8 cellular contexts compared by ENCODE assay signal in the genomic region with DNA sequence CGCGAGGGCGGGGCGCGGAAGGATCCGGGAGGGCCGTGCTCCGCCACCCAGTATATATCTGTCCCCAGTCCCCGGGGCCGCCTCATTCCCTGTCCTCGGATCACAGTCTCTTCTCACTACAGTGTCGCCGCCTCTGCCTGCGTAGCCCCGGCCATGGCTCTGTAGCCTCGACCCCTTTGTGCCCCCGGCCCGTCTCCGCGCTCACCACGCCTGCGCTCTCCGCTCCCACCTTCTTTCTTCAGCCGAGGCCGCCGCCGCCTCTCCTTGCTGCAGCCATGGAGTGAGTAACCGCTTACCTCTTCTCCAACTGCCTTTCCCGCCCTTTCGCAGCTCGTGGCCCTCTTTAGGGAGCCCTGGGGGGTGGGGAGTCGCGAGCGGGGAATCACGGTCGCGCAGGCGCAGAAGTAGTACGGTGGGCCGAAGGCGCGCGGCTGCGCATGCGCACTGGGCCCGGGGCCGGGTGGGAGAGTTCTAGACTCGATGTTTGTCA. TPM values are rescaled to one million over a fixed set of nuclear protein-coding genes. Genes with fewer than 3 reads are reported as not detected.
DNase-seq lines count a peak whose midpoint lies in the region; ATAC-seq and TF ChIP-seq lines count a peak whose summit lies in the region.

A gene with protein sequence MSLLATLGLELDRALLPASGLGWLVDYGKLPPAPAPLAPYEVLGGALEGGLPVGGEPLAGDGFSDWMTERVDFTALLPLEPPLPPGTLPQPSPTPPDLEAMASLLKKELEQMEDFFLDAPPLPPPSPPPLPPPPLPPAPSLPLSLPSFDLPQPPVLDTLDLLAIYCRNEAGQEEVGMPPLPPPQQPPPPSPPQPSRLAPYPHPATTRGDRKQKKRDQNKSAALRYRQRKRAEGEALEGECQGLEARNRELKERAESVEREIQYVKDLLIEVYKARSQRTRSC (plus strand): TSS at position 85 of the 490 bp plus-strand sequence. CDS start 1,646 bp downstream, outside the sequence.
A gene with protein sequence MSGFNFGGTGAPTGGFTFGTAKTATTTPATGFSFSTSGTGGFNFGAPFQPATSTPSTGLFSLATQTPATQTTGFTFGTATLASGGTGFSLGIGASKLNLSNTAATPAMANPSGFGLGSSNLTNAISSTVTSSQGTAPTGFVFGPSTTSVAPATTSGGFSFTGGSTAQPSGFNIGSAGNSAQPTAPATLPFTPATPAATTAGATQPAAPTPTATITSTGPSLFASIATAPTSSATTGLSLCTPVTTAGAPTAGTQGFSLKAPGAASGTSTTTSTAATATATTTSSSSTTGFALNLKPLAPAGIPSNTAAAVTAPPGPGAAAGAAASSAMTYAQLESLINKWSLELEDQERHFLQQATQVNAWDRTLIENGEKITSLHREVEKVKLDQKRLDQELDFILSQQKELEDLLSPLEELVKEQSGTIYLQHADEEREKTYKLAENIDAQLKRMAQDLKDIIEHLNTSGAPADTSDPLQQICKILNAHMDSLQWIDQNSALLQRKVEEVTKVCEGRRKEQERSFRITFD (minus strand): TSS at position 384 of the 490 bp plus-strand sequence. CDS start 19,697 bp downstream, outside the sequence.

- peak; percentile 52 for ATAC-seq in RWPE2 (ENCODE audit: low read depth)

- H3K27me3 Mint-ChIP-seq in neural crest cell (ENCODE audit: low read depth): peaks cover 16% of the 10 kb centered on the region

- H3K36me3 ChIP-seq in RWPE2 (ENCODE audit: low read depth): peaks cover 48% of the 10 kb centered on the region
- peaks cover 7 to 8% of the 10 kb centered on the region in 2 donors for H3K36me3 ChIP-seq in stomach smooth muscle (ENCODE audit: control insufficient read depth in 2 of 2, insufficient read depth in 2 of 2, low read length in 2 of 2)

- H3K36me3 Mint-ChIP-seq in neural crest cell (ENCODE audit: low read depth): peaks cover 31% of the 10 kb centered on the region

- H3K9me3 ChIP-seq in RWPE2 (ENCODE audit: severe bottlenecking): no peaks in the 10 kb centered on the region
- H3K9me3 ChIP-seq in stomach smooth muscle (ENCODE audit: control insufficient read depth in 2 of 2, low read length in 2 of 2): no peaks in the 10 kb centered on the region

- H3K4me1 Mint-ChIP-seq in neural crest cell: peaks cover 39% of the 10 kb centered on the region

- H3K27ac Mint-ChIP-seq in neural crest cell (ENCODE audit: unreplicated experiment): peak within 1 kb of the TSS; percentile 100

- TF ChIP-seq CTCF in RWPE2 (IDR thresholded peaks at IDR 0.05; ENCODE audit: poor library complexity, severe bottlenecking): no peak
- no peak for TF ChIP-seq CTCF in neural crest cell (conservative IDR thresholded peaks at IDR 0.05)

- H3K9ac ChIP-seq in stomach smooth muscle (ENCODE audit: low read length in 2 of 2): peak within 1 kb of the TSS; percentile 83 to 86

- peak within 1 kb of the TSS; percentile 96 for H3K4me3 Mint-ChIP-seq in neural crest cell

- H3K4me3 ChIP-seq in RWPE2 (ENCODE audit: severe bottlenecking) (peak within 1 kb of the TSS; percentile 70), stomach smooth muscle (ENCODE audit: low read length in 2 of 2) (peak within 1 kb of the TSS; percentile 93 to 94)

- H3K27me3 ChIP-seq in RWPE2 (ENCODE audit: insufficient read depth, poor library complexity, severe bottlenecking): no peaks in the 10 kb centered on the region
- H3K27me3 ChIP-seq in stomach smooth muscle (ENCODE audit: control insufficient read depth in 1 of 2, insufficient read depth in 2 of 2, low read length in 2 of 2): no peaks in the 10 kb centered on the region

- H3K4me1 ChIP-seq in RWPE2 (ENCODE audit: insufficient read depth, poor library complexity, severe bottlenecking) (peaks cover 11% of the 10 kb centered on the region), stomach smooth muscle (ENCODE audit: control insufficient read depth, insufficient read depth, low read length) (peaks cover 22% of the 10 kb centered on the region)

- DNase-seq in ELF-1 (ENCODE audit: low read depth, low spot score) (peak; percentile 91), H4 (ENCODE audit: low spot score) (peak; percentile 87), LoVo (ENCODE audit: low spot score) (peak; percentile 89), RWPE2 (ENCODE audit: low spot score) (peak; percentile 87), fibroblast of the conjunctiva (ENCODE audit: low read depth) (peak; percentile 62), neural crest cell (ENCODE audit: low read depth, low spot score) (peak; percentile 95)
- peak; percentile 97 for DNase-seq in activated effector memory CD4-positive, alpha-beta T cell treated with anti-CD3 and anti-CD28 coated beads, Interleukin-2, amount 50 U/mL, for 16 hours

- H3K9me3 Mint-ChIP-seq in neural crest cell: peaks cover 5% of the 10 kb centered on the region

- peak within 1 kb of the TSS; percentile 78 for H3K27ac ChIP-seq in RWPE2 (ENCODE audit: poor library complexity, severe bottlenecking)
- peak within 1 kb of the TSS; percentile 88 for H3K27ac ChIP-seq in stomach smooth muscle (ENCODE audit: low read length)

RNA-seq across cellular contexts. Expression of the first gene that starts in this region (rescaled TPM):
- 16.0 and 19.0 TPM in 2 replicates for total RNA-seq in H4 (2014; rRNA removed; shearing (Covaris generic))
- total RNA-seq in neural crest cell: 23.4 and 24.2 TPM in 2 replicates

RNA-seq across cellular contexts. Expression of the second gene that starts in this region (rescaled TPM):
- total RNA-seq in H4 (2014; rRNA removed; shearing (Covaris generic)): 52.1 and 62.4 TPM in 2 replicates
- 127 and 141 TPM in 2 replicates for total RNA-seq in neural crest cell

Comparison
In these comparisons a context has a peak if more than half of its experiments do, and no peak if none do; other contexts are left out.
1. Peak in every context shown above with its lines: DNase-seq, ATAC-seq, H3K4me3 ChIP-seq and H3K27ac ChIP-seq.